8 cellular contexts compared by ENCODE assay signal in genomic region chr5:142356318-142356715, GRCh38. TPM values are rescaled to one million over a fixed set of nuclear protein-coding genes. Genes with fewer than 3 reads are reported as not detected.
DNase-seq lines count a peak whose midpoint lies in the region; ATAC-seq and TF ChIP-seq lines count a peak whose summit lies in the region.

No MANE protein-coding gene starts in this region.

- no peaks in the 10 kb centered on the region for H3K79me2 ChIP-seq in GM23248 (ENCODE audit: insufficient read depth)

- peak; percentile 92 for DNase-seq in GM23248
- no peak for DNase-seq in activated CD4-positive, alpha-beta memory T cell treated with anti-CD3 and anti-CD28 coated beads for 36 hours
- no peak for DNase-seq in heart left ventricle
- no peak for DNase-seq in SKM-1 treated with dmso at 0.1 percent for 144 hours (lab: John Stamatoyannopoulos, UW; ENCODE audit: unreplicated experiment)
- no peak for DNase-seq in pons (ENCODE audit: low spot score)
- no peak for DNase-seq in HuH-7.5 (ENCODE audit: low spot score)

- intact Hi-C loops in activated CD4-positive, alpha-beta memory T cell treated with anti-CD3 and anti-CD28 coated beads for 36 hours (cut with micrococcal nuclease) = loop anchor here (2.0 to 10.0 kb wide), 6 partner anchors 76 to 1838 kb away; no protein-coding TSS in a partner anchor
- intact Hi-C loops in heart left ventricle (cut with DNase I) = loop anchor here in 8 of 10 donors (1.0 to 10.0 kb wide), 9 partner anchors 29 to 202 kb away; partner anchors contain the start of gene SPRY4 (in 2 of the 8)

- no peak for TF ChIP-seq POLR2A in heart left ventricle (IDR thresholded peaks at IDR 0.05)

- H3K27ac ChIP-seq in GM23248 (peak overlapping the region; percentile 99), heart left ventricle (peak overlapping the region; percentile 85 to 97 (median 94)), skin epidermis (peak overlapping the region; percentile 71 to 98 (median 92))

- peaks cover 38% of the 10 kb centered on the region for H3K4me1 Mint-ChIP-seq in activated CD4-positive, alpha-beta memory T cell treated with anti-CD3 and anti-CD28 coated beads for 36 hours (ENCODE audit: low read depth)

- no peaks in the 10 kb centered on the region for H3K9me3 Mint-ChIP-seq in activated CD4-positive, alpha-beta memory T cell treated with anti-CD3 and anti-CD28 coated beads for 36 hours

- CTCF ChIA-PET in activated CD4-positive, alpha-beta memory T cell treated with anti-CD3 and anti-CD28 coated beads for 36 hours (lab: Charles Lee) = interaction anchor here (0.5 kb wide), 1 partner anchor 92 kb away, joined by 3 read pairs; no protein-coding TSS in a partner anchor

- H3F3A ChIP-seq in GM23248 (ENCODE audit: insufficient read depth) = peaks cover 18% of the 10 kb centered on the region

- no peaks in the 10 kb centered on the region for H3K9me2 ChIP-seq in GM23248 (ENCODE audit: insufficient read depth)

- H3K9ac ChIP-seq in GM23248 = peak overlapping the region; percentile 96

- no peaks in the 10 kb centered on the region for H4K20me1 ChIP-seq in GM23248 (ENCODE audit: insufficient read depth)

- H3K36me3 Mint-ChIP-seq in activated CD4-positive, alpha-beta memory T cell treated with anti-CD3 and anti-CD28 coated beads for 36 hours = no peaks in the 10 kb centered on the region

- WGBS in GM23248 (ENCODE audit: low coverage in 1 of 2, low lambda C conversion rate in 2 of 2, missing lambda C conversion rate in 2 of 2), 2 experiments = 2% methylated on average over 10 to 14 of the region's 14 CpGs
- 6 to 10% (median 9%) methylated on average over 14 of the region's 14 CpGs for WGBS in heart left ventricle, 4 donors

- POLR2A ChIA-PET in activated CD4-positive, alpha-beta memory T cell treated with anti-CD3 and anti-CD28 coated beads for 36 hours (lab: Charles Lee) = interaction anchor here (1.1 to 1.8 kb wide), 4 partner anchors 76 to 433 kb away, joined by 3 to 7 read pairs (median 4); partner anchors contain the start of gene DELE1

- H2AFZ ChIP-seq in GM23248 = peak overlapping the region; percentile 77

- ATAC-seq in heart left ventricle (peak in 2 of 4 donors; percentile 1 to 21), GM21786 (IDR thresholded peaks at IDR 0.05; ENCODE audit: unreplicated experiment) (no peak)

- H3K27me3 ChIP-seq in GM23248 (replicated peaks; ENCODE audit: insufficient read depth) (no peaks in the 10 kb centered on the region), heart left ventricle (peaks cover 0 to 29% (median 0%) of the 10 kb centered on the region in 9 donors)

- in situ Hi-C loops in GM23248 (cut with MboI) = no loop called here

- peak overlapping the region; percentile 91 for H3K27ac Mint-ChIP-seq in activated CD4-positive, alpha-beta memory T cell treated with anti-CD3 and anti-CD28 coated beads for 36 hours

- H3K4me1 ChIP-seq in GM23248 (ENCODE audit: insufficient read depth) (peaks cover 8% of the 10 kb centered on the region), heart left ventricle (peaks cover 0 to 22% (median 12%) of the 10 kb centered on the region in 12 donors)

- H3K4me3 Mint-ChIP-seq in activated CD4-positive, alpha-beta memory T cell treated with anti-CD3 and anti-CD28 coated beads for 36 hours = peak overlapping the region; percentile 71

- H3K27me3 Mint-ChIP-seq in activated CD4-positive, alpha-beta memory T cell treated with anti-CD3 and anti-CD28 coated beads for 36 hours = no peaks in the 10 kb centered on the region

- peak overlapping the region; percentile 89 for H3K4me2 ChIP-seq in GM23248 (ENCODE audit: unreplicated experiment)

- H3K36me3 ChIP-seq in GM23248 (ENCODE audit: low read depth) (no peaks in the 10 kb centered on the region), heart left ventricle (no peaks in the 10 kb centered on the region)

- H3K9me3 ChIP-seq in GM23248 (ENCODE audit: low read depth) = no peaks in the 10 kb centered on the region
- no peaks in the 10 kb centered on the region for H3K9me3 ChIP-seq in heart left ventricle

- TF ChIP-seq CTCF in heart left ventricle (IDR thresholded peaks at IDR 0.05) = no peak

- peak overlapping the region; percentile 87 for H3K4me3 ChIP-seq in GM23248
- H3K4me3 ChIP-seq in heart left ventricle = peak overlapping the region; percentile 52 to 73 (median 64)
- peak overlapping the region; percentile 32 to 57 (median 43) for H3K4me3 ChIP-seq in skin epidermis

RNA-seq across cellular contexts. Expression of gene SPRY4, which starts 31.5 kb away (rescaled TPM):
- total RNA-seq in GM23248 (2014; rRNA removed; shearing (Covaris generic)) = 10.9 and 12.8 TPM in 2 replicates
- polyA plus RNA-seq in GM23248 (2016; fragmentation: Nextera tagmentation; extraction: Ambion mirVana) (8.5 and 9.2 TPM in 2 replicates), heart left ventricle (1 to 10 TPM; 4.5 to 7.2 TPM)
- 1 to 10 TPM; 1.1 to 1.2 TPM for total RNA-seq in activated CD4-positive, alpha-beta memory T cell treated with anti-CD3 and anti-CD28 coated beads for 36 hours
- total RNA-seq in heart left ventricle = 10 to 100 TPM in 5 of 9 donors, 1 to 10 TPM in 4; 4.5 to 21.3 (median 13.8) TPM
